In the genomic region with DNA sequence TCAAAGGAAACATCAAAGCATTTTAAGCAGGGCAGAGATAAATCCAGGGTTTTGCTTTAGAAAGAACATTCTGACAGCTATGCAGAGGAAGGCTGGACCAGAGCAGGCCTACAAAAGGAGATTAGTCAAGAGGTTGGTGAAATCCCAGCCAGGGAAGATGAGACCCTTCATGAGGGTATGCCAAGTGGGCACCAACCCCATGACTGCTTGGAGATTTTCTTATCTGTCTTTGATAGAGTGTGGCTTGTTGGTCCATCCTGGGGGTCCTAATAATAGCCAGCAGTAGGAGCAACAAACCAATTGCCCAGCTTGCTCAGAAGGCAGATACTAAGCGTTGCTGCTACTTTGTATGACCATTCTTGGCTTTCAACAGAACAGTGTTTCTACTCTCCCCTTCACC, we compare ENCODE assay signal across 11 cellular contexts.
"Had no signal": no experiment of that assay in that cellular context is flagged by ENCODE, and none has a peak within 500 bp of the region (broad histone marks: within the 10 kb centered on the region; RNA-seq: fewer than 3 reads in every experiment).

No MANE protein-coding gene starts in this region.

- ATAC-seq: GM23338, HCT116 had no signal

- H3K27ac ChIP-seq: GM23248 had no signal

- H3K36me3 ChIP-seq: HAP-1 had no signal

- DNase-seq: GM23248, GOT3, H7, H9, HCEC 1CT, HFFc6 had no signal

- H3K9me3 ChIP-seq: HAP-1 had no signal

- H3K4me3 ChIP-seq: GM23248, GM23338, HAP-1 had no signal

- FAIRE-seq: H1, H54 had no signal

- H3K4me1 ChIP-seq: HAP-1 had no signal
